In genomic region chr3:123080864-123081562, GRCh38 we compare ENCODE assay signal across 1 cellular context.
TF ChIP-seq lines count a peak whose summit lies in the region.

No MANE protein-coding gene starts in this region.

TF ChIP-seq in K562, 482 proteins besides CTCF, POLR2A, EP300 and RAD21 (continued from another document and continues in another):
- TF ChIP-seq DEAF1 (CRISPR knock-in tag; IDR thresholded peaks at IDR 0.05) (no peak), ZNF212 (CRISPR knock-in tag; IDR thresholded peaks at IDR 0.05) (no peak), ZBED1 (IDR thresholded peaks at IDR 0.05) (no peak), ZNF277 (CRISPR knock-in tag; IDR thresholded peaks at IDR 0.05; ENCODE audit: borderline replicate concordance) (no peak), ZNF655 (CRISPR knock-in tag; IDR thresholded peaks at IDR 0.05) (no peak), ELF4 (CRISPR knock-in tag; IDR thresholded peaks at IDR 0.05) (no peak), SUPT5H (IDR thresholded peaks at IDR 0.05) (no peak), ZNF184 (CRISPR knock-in tag; IDR thresholded peaks at IDR 0.05) (no peak), TFE3 (CRISPR knock-in tag; IDR thresholded peaks at IDR 0.05) (no peak), ETS2 (tag; IDR thresholded peaks at IDR 0.05; ENCODE audit: borderline replicate concordance, poor library complexity, severe bottlenecking) (no peak), ZNF584 (CRISPR knock-in tag; IDR thresholded peaks at IDR 0.05; ENCODE audit: low read depth) (no peak), TAF7 (tag; IDR thresholded peaks at IDR 0.05) (no peak), CSDE1 (IDR thresholded peaks at IDR 0.05) (no peak), CBFB (CRISPR knock-in tag; IDR thresholded peaks at IDR 0.05) (no peak), MEIS2 (IDR thresholded peaks at IDR 0.05; ENCODE audit: partially characterized antibody) (no peak), KDM1A (IDR thresholded peaks at IDR 0.05) (peak; percentile 12 to 24; a peak in 1 of 4 replicates), ZNF263 (CRISPR knock-in tag; IDR thresholded peaks at IDR 0.05; ENCODE audit: borderline replicate concordance) (no peak), POLR2B (IDR thresholded peaks at IDR 0.05; ENCODE audit: low read depth, partially characterized antibody) (no peak), POLR2AphosphoS5 (IDR thresholded peaks at IDR 0.05; ENCODE audit: control insufficient read depth, insufficient read depth, low read depth, low read length) (peak; percentile 46; the same call in 1 of the 2 replicates), E2F3 (CRISPR knock-in tag; IDR thresholded peaks at IDR 0.05) (no peak), AFF1 (IDR thresholded peaks at IDR 0.05; ENCODE audit: low read depth in 1 of 2, partially characterized antibody in 2 of 2) (no peak), L3MBTL2 (IDR thresholded peaks at IDR 0.05) (peak; percentile 85), SNAPC5 (CRISPR knock-in tag; IDR thresholded peaks at IDR 0.05) (no peak), IRF9 (tag; IDR thresholded peaks at IDR 0.05) (peak; percentile 39; the same call in 1 of the 2 replicates), SIRT6 (IDR thresholded peaks at IDR 0.05; ENCODE audit: low read depth, low read length) (no peak), HDAC6 (IDR thresholded peaks at IDR 0.05; ENCODE audit: low read depth, low read length) (no peak), RHOXF2B (CRISPR knock-in tag; conservative IDR thresholded peaks at IDR 0.05) (no peak), HDAC3 (IDR thresholded peaks at IDR 0.05; ENCODE audit: borderline replicate concordance, partially characterized antibody) (no peak), RBM15 (IDR thresholded peaks at IDR 0.05; ENCODE audit: insufficient read depth, low read length) (no peak), HDGF (IDR thresholded peaks at IDR 0.05) (no peak), NCOA1 (IDR thresholded peaks at IDR 0.05; ENCODE audit: low read depth) (peak; percentile 56; the same call in 1 of the 2 replicates), CBX2 (IDR thresholded peaks at IDR 0.05; ENCODE audit: insufficient read depth, low read length, poor library complexity, severe bottlenecking) (no peak), ZNF668 (CRISPR knock-in tag; IDR thresholded peaks at IDR 0.05) (no peak), CEBPB (tag; IDR thresholded peaks at IDR 0.05) (peak; percentile 94), SMARCA4 (IDR thresholded peaks at IDR 0.05) (peak; percentile 78), CUX1 (CRISPR knock-in tag; IDR thresholded peaks at IDR 0.05) (no peak), EGR1 (conservative IDR thresholded peaks at IDR 0.05) (no peak), ZNF384 (IDR thresholded peaks at IDR 0.05; ENCODE audit: low read depth, low read length) (no peak), ZHX1 (conservative IDR thresholded peaks at IDR 0.05; ENCODE audit: low read length) (no peak), GATAD2A (IDR thresholded peaks at IDR 0.05) (peak; percentile 65; the same call in 1 of the 2 replicates), TOE1 (IDR thresholded peaks at IDR 0.05; ENCODE audit: borderline replicate concordance) (no peak), TOE1 (CRISPR knock-in tag; IDR thresholded peaks at IDR 0.05; ENCODE audit: borderline replicate concordance, low read depth) (no peak), E2F6 (IDR thresholded peaks at IDR 0.05; ENCODE audit: borderline replicate concordance in 1 of 2, extremely low read depth in 1 of 2, insufficient read depth in 1 of 2, insufficient read length in 1 of 2, low read depth in 1 of 2, low read length in 1 of 2, poor library complexity in 1 of 2, severe bottlenecking in 1 of 2) (peak in 1 of 2 experiments; percentile 53), FOSL1 (tag; conservative IDR thresholded peaks at IDR 0.05) (no peak; the same call in none of the 2 replicates), ZNF830 (CRISPR knock-in tag; IDR thresholded peaks at IDR 0.05) (no peak), ZNF23 (CRISPR knock-in tag; IDR thresholded peaks at IDR 0.05) (no peak), ZKSCAN8 (CRISPR knock-in tag; IDR thresholded peaks at IDR 0.05) (no peak), HNRNPK (IDR thresholded peaks at IDR 0.05; ENCODE audit: low read depth, low read length, poor library complexity, severe bottlenecking) (no peak)
